Comparison of ENCODE assay signal across 1 cellular context in genomic region chr1:55699151-55699695, GRCh38.
TF ChIP-seq lines count a peak whose summit lies in the region.

No MANE protein-coding gene starts in this region.

TF ChIP-seq in SK-N-SH, 30 proteins besides CTCF, POLR2A, EP300 and RAD21 (continued from another document):
- TF ChIP-seq ZBTB33 (IDR thresholded peaks at IDR 0.05; ENCODE audit: borderline replicate concordance, low read depth), result no peak
- TF ChIP-seq, protein P1, sequence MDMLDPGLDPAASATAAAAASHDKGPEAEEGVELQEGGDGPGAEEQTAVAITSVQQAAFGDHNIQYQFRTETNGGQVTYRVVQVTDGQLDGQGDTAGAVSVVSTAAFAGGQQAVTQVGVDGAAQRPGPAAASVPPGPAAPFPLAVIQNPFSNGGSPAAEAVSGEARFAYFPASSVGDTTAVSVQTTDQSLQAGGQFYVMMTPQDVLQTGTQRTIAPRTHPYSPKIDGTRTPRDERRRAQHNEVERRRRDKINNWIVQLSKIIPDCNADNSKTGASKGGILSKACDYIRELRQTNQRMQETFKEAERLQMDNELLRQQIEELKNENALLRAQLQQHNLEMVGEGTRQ (IDR thresholded peaks at IDR 0.05; ENCODE audit: borderline replicate concordance, low read depth, low read length), result no peak
